ENCODE assay signal across 22 cellular contexts in the genomic region with DNA sequence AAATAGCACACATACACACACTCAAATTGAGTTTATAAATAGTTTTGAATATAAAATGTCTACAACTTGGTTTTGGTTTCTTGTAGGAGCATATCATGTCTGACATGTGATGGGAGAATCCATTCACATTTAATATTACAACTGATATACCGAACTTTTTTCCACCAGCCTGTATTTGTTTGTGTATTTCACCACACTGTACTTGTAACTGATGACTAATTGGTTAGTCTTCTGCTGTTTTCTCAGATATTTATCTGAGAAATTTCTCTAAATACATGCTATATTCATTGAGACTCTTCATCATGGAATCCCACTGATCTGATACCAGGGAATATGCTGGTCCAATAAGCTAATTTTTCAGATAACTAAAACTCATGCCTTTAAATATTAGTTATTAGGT. TPM values are rescaled to one million over a fixed set of nuclear protein-coding genes. Genes with fewer than 3 reads are reported as not detected.
DNase-seq lines count a peak whose midpoint lies in the region; ATAC-seq and TF ChIP-seq lines count a peak whose summit lies in the region.
"Had no signal": no experiment of that assay in that cellular context is flagged by ENCODE, and none has a peak within 500 bp of the region (broad histone marks: within the 10 kb centered on the region; RNA-seq: fewer than 3 reads in every experiment).

No MANE protein-coding gene starts in this region.

- 85% methylated on average over 1 of the region's 1 CpG for WGBS in smooth muscle cell (ENCODE audit: low lambda C conversion rate)

- H3K27me3 ChIP-seq in smooth muscle cell (ENCODE audit: low read depth), result no peaks in the 10 kb centered on the region
- H3K27me3 ChIP-seq: foreskin keratinocyte, ovary, uterus had no signal

- no peaks in the 10 kb centered on the region for H3K27me3 Mint-ChIP-seq in activated T-helper 17 cell treated with anti-CD3 and anti-CD28 coated beads, Interleukin-2, amount 50 U/mL, for 72 hours
- H3K27me3 Mint-ChIP-seq: activated naive CD4-positive, alpha-beta T cell treated with anti-CD3 and anti-CD28 coated beads, Interleukin-2, amount 50 U/mL, for 24 hours; CD8-positive, alpha-beta memory T cell; natural killer cell treated with Interleukin-12 subunit alpha and Interleukin-12 subunit beta and Interleukin-15 and Interleukin-18, amount 100 ng/mL, for 72 hours had no signal

- peak; percentile 33 for DNase-seq in AG10803 (ENCODE audit: low read depth)
- DNase-seq in LHCN-M2 (ENCODE audit: low read depth), result peak; percentile 72
- DNase-seq in choroid plexus epithelial cell (ENCODE audit: low read depth), result peak; percentile 88
- DNase-seq in iris pigment epithelial cell (ENCODE audit: low read depth), result peak; percentile 88
- no peak for DNase-seq in smooth muscle cell (lab: John Stamatoyannopoulos, UW; ENCODE audit: unreplicated experiment)
- no peak for DNase-seq in H4 (ENCODE audit: low spot score)
- DNase-seq: activated CD4-positive, alpha-beta T cell treated with anti-CD3 and anti-CD28 coated beads for 4 hours; CD8-positive, alpha-beta memory T cell; immature natural killer cell; KG1; left ventricle myocardium inferior; NCI-H2029; NCI-H345; NCI-H774; ovary; right cardiac atrium; uterus had no signal

- H3K36me3 ChIP-seq in smooth muscle cell (ENCODE audit: low read depth), result peaks cover 3% of the 10 kb centered on the region
- H3K36me3 ChIP-seq: ovary, uterus had no signal

- H3K4me3 ChIP-seq in AG10803 (ENCODE audit: low read length), result no peak overlapping the region
- no peak overlapping the region for H3K4me3 ChIP-seq in choroid plexus epithelial cell (ENCODE audit: low read depth, low read length)
- no peak overlapping the region for H3K4me3 ChIP-seq in smooth muscle cell
- H3K4me3 ChIP-seq: left ventricle myocardium inferior, ovary, uterus had no signal

- H3K36me3 Mint-ChIP-seq in activated T-helper 17 cell treated with anti-CD3 and anti-CD28 coated beads, Interleukin-2, amount 50 U/mL, for 72 hours (ENCODE audit: low read depth), result peaks cover 64% of the 10 kb centered on the region

- H3K27ac Mint-ChIP-seq in activated T-helper 17 cell treated with anti-CD3 and anti-CD28 coated beads, Interleukin-2, amount 50 U/mL, for 72 hours, result no peak overlapping the region
- H3K27ac Mint-ChIP-seq: activated naive CD4-positive, alpha-beta T cell treated with anti-CD3 and anti-CD28 coated beads, Interleukin-2, amount 50 U/mL, for 24 hours; immature natural killer cell; natural killer cell treated with Interleukin-12 subunit alpha and Interleukin-12 subunit beta and Interleukin-15 and Interleukin-18, amount 100 ng/mL, for 72 hours had no signal

- H3K4me1 ChIP-seq in smooth muscle cell (ENCODE audit: low read depth), result no peaks in the 10 kb centered on the region
- H3K4me1 ChIP-seq: foreskin keratinocyte, left ventricle myocardium inferior, uterus had no signal

- no peak overlapping the region for H2AFZ ChIP-seq in smooth muscle cell (ENCODE audit: low read depth)

- H3K4me3 Mint-ChIP-seq in activated T-helper 17 cell treated with anti-CD3 and anti-CD28 coated beads, Interleukin-2, amount 50 U/mL, for 72 hours, result no peak overlapping the region
- H3K4me3 Mint-ChIP-seq: activated naive CD4-positive, alpha-beta T cell treated with anti-CD3 and anti-CD28 coated beads, Interleukin-2, amount 50 U/mL, for 24 hours; CD8-positive, alpha-beta memory T cell; immature natural killer cell; natural killer cell treated with Interleukin-12 subunit alpha and Interleukin-12 subunit beta and Interleukin-15 and Interleukin-18, amount 100 ng/mL, for 72 hours had no signal

- no peaks in the 10 kb centered on the region for H3F3A ChIP-seq in smooth muscle cell (ENCODE audit: low read depth)

- no peak for ATAC-seq in HG02759 (IDR thresholded peaks at IDR 0.05; ENCODE audit: unreplicated experiment)
- no peak for ATAC-seq in activated T-helper 17 cell treated with anti-CD3 and anti-CD28 coated beads, Interleukin-2, amount 50 U/mL, for 72 hours (replicated peaks)
- ATAC-seq: foreskin keratinocyte; natural killer cell treated with Interleukin-12 subunit alpha and Interleukin-12 subunit beta and Interleukin-15 and Interleukin-18, amount 100 ng/mL, for 72 hours; right cardiac atrium had no signal

- H3K79me2 ChIP-seq in smooth muscle cell (ENCODE audit: low read depth), result no peaks in the 10 kb centered on the region

- H3K9me3 Mint-ChIP-seq in activated T-helper 17 cell treated with anti-CD3 and anti-CD28 coated beads, Interleukin-2, amount 50 U/mL, for 72 hours, result no peaks in the 10 kb centered on the region
- H3K9me3 Mint-ChIP-seq: activated naive CD4-positive, alpha-beta T cell treated with anti-CD3 and anti-CD28 coated beads, Interleukin-2, amount 50 U/mL, for 24 hours; CD8-positive, alpha-beta memory T cell; immature natural killer cell; natural killer cell treated with Interleukin-12 subunit alpha and Interleukin-12 subunit beta and Interleukin-15 and Interleukin-18, amount 100 ng/mL, for 72 hours had no signal

- no peaks in the 10 kb centered on the region for H3K9me3 ChIP-seq in smooth muscle cell (replicated peaks; ENCODE audit: low read depth)
- H3K9me3 ChIP-seq: left ventricle myocardium inferior, ovary, uterus had no signal

- peaks cover 11% of the 10 kb centered on the region for H3K4me1 Mint-ChIP-seq in activated T-helper 17 cell treated with anti-CD3 and anti-CD28 coated beads, Interleukin-2, amount 50 U/mL, for 72 hours
- H3K4me1 Mint-ChIP-seq: immature natural killer cell had no signal

- TF ChIP-seq CTCF in AG10803 (conservative IDR thresholded peaks at IDR 0.05; ENCODE audit: low read length), result no peak
- no peak for TF ChIP-seq CTCF in choroid plexus epithelial cell (conservative IDR thresholded peaks at IDR 0.05; ENCODE audit: low read depth, low read length)
- TF ChIP-seq CTCF in smooth muscle cell (IDR thresholded peaks at IDR 0.05; ENCODE audit: borderline replicate concordance, insufficient read depth, poor library complexity, severe bottlenecking), result no peak

- no peak overlapping the region for H3K4me2 ChIP-seq in smooth muscle cell

- H4K20me1 ChIP-seq in smooth muscle cell (ENCODE audit: low read depth), result no peaks in the 10 kb centered on the region

- H3K27ac ChIP-seq in smooth muscle cell (ENCODE audit: low read depth), result no peak overlapping the region
- H3K27ac ChIP-seq: foreskin keratinocyte, left ventricle myocardium inferior, ovary, uterus had no signal

- no peak overlapping the region for H3K9ac ChIP-seq in smooth muscle cell (ENCODE audit: low read depth)

RNA-seq across cellular contexts. Expression of a gene that starts 56.3 kb away (rescaled TPM):
- total RNA-seq in LHCN-M2 (2014; rRNA removed), result 44.1 and 56.4 TPM in 2 replicates
- 26.1 TPM for polyA plus RNA-seq in LHCN-M2 (2012)
- total RNA-seq in smooth muscle cell, result 80.7 and 87.1 TPM in 2 replicates
- 130 and 164 TPM in 2 replicates for polyA plus RNA-seq in smooth muscle cell
- 24.2 and 31.4 TPM in 2 replicates for total RNA-seq in H4 (2014; rRNA removed; shearing (Covaris generic))
- 100 to 1,000 TPM; 122 to 156 TPM for total RNA-seq in activated T-helper 17 cell treated with anti-CD3 and anti-CD28 coated beads, Interleukin-2, amount 50 U/mL, for 72 hours

Comparison
In these comparisons a context has a peak if more than half of its experiments do, and no peak if none do; other contexts are left out.
1. DNase-seq: peak in AG10803 (single experiment), LHCN-M2 (single experiment), choroid plexus epithelial cell (single experiment) and iris pigment epithelial cell (single experiment); none in smooth muscle cell (single experiment) and H4 (single experiment).